ENCODE assay signal across 1 cellular context in the genomic region with DNA sequence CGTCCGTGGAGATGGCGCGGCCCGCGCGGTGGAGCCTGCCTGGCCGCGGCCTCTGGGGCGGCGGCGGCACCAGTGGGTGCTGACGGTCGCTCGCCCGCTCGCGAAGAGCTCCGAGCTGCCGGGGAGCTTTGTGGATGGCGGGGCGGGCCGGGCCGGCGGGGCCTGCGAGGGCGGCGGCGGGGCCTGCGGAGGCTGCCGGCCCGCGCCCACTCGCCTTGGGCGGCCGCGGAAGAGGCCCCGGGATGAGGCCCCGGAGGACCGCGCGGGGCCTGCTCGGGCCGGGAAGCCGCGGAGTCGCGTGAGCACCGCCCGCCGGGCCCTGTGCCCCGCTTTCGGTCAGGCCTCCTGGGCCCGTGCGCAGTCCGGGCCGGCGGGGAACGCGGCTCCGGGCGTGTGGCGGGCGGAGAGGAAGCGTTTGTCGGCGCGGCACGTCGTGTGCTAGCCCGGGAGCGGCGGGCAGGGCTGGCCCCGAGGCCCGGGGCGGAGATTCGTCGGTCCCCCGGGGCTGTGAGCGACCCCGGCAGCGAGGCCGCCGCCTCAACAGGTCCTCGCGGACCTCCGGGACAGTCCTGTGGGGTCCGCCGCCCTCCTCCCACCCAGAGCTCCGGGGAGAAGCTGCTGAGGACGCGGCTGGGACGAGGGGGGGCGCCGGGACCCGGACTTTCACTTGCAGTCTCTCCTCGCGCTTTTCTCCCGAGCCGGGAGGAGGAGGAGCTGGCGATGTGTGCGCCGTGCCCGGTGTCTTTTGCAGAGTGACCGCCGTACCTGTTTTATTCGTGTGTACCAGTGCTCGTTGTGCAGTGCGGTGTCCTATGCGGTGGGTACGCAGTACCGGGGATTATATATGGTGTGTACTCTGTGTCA.
A peak's percentile ranks its signal among the peaks of the same experiment; 100 is the strongest.
TF ChIP-seq lines count a peak whose summit lies in the region.

No MANE protein-coding gene starts in this region.

TF ChIP-seq in HepG2, 621 proteins besides CTCF, POLR2A, EP300 and RAD21 (continued from another document and continues in another):
- TF ChIP-seq, protein P1, sequence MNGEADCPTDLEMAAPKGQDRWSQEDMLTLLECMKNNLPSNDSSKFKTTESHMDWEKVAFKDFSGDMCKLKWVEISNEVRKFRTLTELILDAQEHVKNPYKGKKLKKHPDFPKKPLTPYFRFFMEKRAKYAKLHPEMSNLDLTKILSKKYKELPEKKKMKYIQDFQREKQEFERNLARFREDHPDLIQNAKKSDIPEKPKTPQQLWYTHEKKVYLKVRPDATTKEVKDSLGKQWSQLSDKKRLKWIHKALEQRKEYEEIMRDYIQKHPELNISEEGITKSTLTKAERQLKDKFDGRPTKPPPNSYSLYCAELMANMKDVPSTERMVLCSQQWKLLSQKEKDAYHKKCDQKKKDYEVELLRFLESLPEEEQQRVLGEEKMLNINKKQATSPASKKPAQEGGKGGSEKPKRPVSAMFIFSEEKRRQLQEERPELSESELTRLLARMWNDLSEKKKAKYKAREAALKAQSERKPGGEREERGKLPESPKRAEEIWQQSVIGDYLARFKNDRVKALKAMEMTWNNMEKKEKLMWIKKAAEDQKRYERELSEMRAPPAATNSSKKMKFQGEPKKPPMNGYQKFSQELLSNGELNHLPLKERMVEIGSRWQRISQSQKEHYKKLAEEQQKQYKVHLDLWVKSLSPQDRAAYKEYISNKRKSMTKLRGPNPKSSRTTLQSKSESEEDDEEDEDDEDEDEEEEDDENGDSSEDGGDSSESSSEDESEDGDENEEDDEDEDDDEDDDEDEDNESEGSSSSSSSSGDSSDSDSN (CRISPR knock-in tag; IDR thresholded peaks at IDR 0.05) = peak; percentile 99
- TF ChIP-seq TBX3 (IDR thresholded peaks at IDR 0.05; ENCODE audit: borderline replicate concordance) (no peak), ASH2L (IDR thresholded peaks at IDR 0.05; ENCODE audit: insufficient read length, low read depth, low read length) (peak; percentile 36), SOX6 (IDR thresholded peaks at IDR 0.05) (no peak), SOX6 (CRISPR knock-in tag; IDR thresholded peaks at IDR 0.05) (no peak), MTF2 (CRISPR knock-in tag; IDR thresholded peaks at IDR 0.05; ENCODE audit: borderline replicate concordance) (peak; percentile 58), MTA1 (CRISPR knock-in tag; IDR thresholded peaks at IDR 0.05; ENCODE audit: borderline replicate concordance) (peak; percentile 61; the same call in 1 of the 2 replicates), MED13 (CRISPR knock-in tag; IDR thresholded peaks at IDR 0.05) (no peak), ZHX2 (IDR thresholded peaks at IDR 0.05; ENCODE audit: low read depth) (no peak), ZHX2 (CRISPR knock-in tag; IDR thresholded peaks at IDR 0.05; ENCODE audit: borderline replicate concordance) (peak; percentile 48; the same call in 1 of the 2 replicates), ARID4A (CRISPR knock-in tag; IDR thresholded peaks at IDR 0.05; ENCODE audit: borderline replicate concordance) (peak; percentile 53; the same call in 1 of the 2 replicates), ZNF788 (CRISPR knock-in tag; IDR thresholded peaks at IDR 0.05; ENCODE audit: borderline replicate concordance) (0 out of 2 replicates have a peak, but pooled peaks have one; percentile 31), NAIF1 (CRISPR knock-in tag; IDR thresholded peaks at IDR 0.05; ENCODE audit: borderline replicate concordance) (no peak), TBP (CRISPR knock-in tag; IDR thresholded peaks at IDR 0.05) (no peak), SAP130 (CRISPR knock-in tag; IDR thresholded peaks at IDR 0.05; ENCODE audit: low read depth) (peak; percentile 41; the same call in 1 of the 2 replicates), ZNF260 (CRISPR knock-in tag; IDR thresholded peaks at IDR 0.05; ENCODE audit: borderline replicate concordance, low read depth) (no peak), POLR2AphosphoS2 (IDR thresholded peaks at IDR 0.05; ENCODE audit: low read depth, low read length) (no peak), ZNF768 (CRISPR knock-in tag; IDR thresholded peaks at IDR 0.05) (peak; percentile 23; the same call in 1 of the 2 replicates), ZNF724P (CRISPR knock-in tag; IDR thresholded peaks at IDR 0.05; ENCODE audit: borderline replicate concordance) (peak; percentile 21; the same call in 1 of the 2 replicates), ZBTB10 (CRISPR knock-in tag; IDR thresholded peaks at IDR 0.05; ENCODE audit: borderline replicate concordance) (0 out of 2 replicates have a peak, but pooled peaks have one; percentile 49), BRD4 (CRISPR knock-in tag; IDR thresholded peaks at IDR 0.05) (peak; percentile 63; the same call in 1 of the 2 replicates), ZNF547 (CRISPR knock-in tag; IDR thresholded peaks at IDR 0.05) (peak; percentile 27; the same call in 1 of the 2 replicates), KMT2B (CRISPR knock-in tag; IDR thresholded peaks at IDR 0.05) (peak; percentile 44), NONO (IDR thresholded peaks at IDR 0.05) (no peak), NONO (CRISPR knock-in tag; conservative IDR thresholded peaks at IDR 0.05) (peak; percentile 76), MYC (CRISPR knock-in tag; IDR thresholded peaks at IDR 0.05; ENCODE audit: borderline replicate concordance) (peak; percentile 39; the same call in 1 of the 2 replicates), NR2C2 (CRISPR knock-in tag; IDR thresholded peaks at IDR 0.05; ENCODE audit: borderline replicate concordance) (0 out of 2 replicates have a peak, but pooled peaks have one; percentile 16), ZNF263 (CRISPR knock-in tag; IDR thresholded peaks at IDR 0.05) (peak; percentile 82), RORA (CRISPR knock-in tag; IDR thresholded peaks at IDR 0.05) (no peak), ZNF230 (CRISPR knock-in tag; IDR thresholded peaks at IDR 0.05) (peak; percentile 44; the same call in 1 of the 2 replicates), ZNF501 (CRISPR knock-in tag; IDR thresholded peaks at IDR 0.05) (peak; percentile 39; the same call in 1 of the 2 replicates), FOXA1 (IDR thresholded peaks at IDR 0.05) (no peak), FOXA1 (CRISPR knock-in tag; IDR thresholded peaks at IDR 0.05) (0 out of 2 replicates have a peak, but pooled peaks have one; percentile 4), GLI4 (CRISPR knock-in tag; IDR thresholded peaks at IDR 0.05; ENCODE audit: borderline replicate concordance) (no peak), ZNF205 (CRISPR knock-in tag; IDR thresholded peaks at IDR 0.05) (0 out of 2 replicates have a peak, but pooled peaks have one; percentile 20), ATF7-NPFF (CRISPR knock-in tag; IDR thresholded peaks at IDR 0.05; ENCODE audit: low read depth) (peak; percentile 43; the same call in 1 of the 2 replicates), ZNF138 (CRISPR knock-in tag; IDR thresholded peaks at IDR 0.05; ENCODE audit: low read depth) (peak; percentile 49; the same call in 1 of the 2 replicates)
- TF ChIP-seq, protein P2, sequence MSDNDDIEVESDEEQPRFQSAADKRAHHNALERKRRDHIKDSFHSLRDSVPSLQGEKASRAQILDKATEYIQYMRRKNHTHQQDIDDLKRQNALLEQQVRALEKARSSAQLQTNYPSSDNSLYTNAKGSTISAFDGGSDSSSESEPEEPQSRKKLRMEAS (IDR thresholded peaks at IDR 0.05) = peak; percentile 24; the same call in 1 of the 2 replicates
- TF ChIP-seq, protein P3, sequence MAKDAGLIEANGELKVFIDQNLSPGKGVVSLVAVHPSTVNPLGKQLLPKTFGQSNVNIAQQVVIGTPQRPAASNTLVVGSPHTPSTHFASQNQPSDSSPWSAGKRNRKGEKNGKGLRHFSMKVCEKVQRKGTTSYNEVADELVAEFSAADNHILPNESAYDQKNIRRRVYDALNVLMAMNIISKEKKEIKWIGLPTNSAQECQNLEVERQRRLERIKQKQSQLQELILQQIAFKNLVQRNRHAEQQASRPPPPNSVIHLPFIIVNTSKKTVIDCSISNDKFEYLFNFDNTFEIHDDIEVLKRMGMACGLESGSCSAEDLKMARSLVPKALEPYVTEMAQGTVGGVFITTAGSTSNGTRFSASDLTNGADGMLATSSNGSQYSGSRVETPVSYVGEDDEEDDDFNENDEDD (CRISPR knock-in tag; IDR thresholded peaks at IDR 0.05; ENCODE audit: borderline replicate concordance) = no peak
- TF ChIP-seq, protein P4, sequence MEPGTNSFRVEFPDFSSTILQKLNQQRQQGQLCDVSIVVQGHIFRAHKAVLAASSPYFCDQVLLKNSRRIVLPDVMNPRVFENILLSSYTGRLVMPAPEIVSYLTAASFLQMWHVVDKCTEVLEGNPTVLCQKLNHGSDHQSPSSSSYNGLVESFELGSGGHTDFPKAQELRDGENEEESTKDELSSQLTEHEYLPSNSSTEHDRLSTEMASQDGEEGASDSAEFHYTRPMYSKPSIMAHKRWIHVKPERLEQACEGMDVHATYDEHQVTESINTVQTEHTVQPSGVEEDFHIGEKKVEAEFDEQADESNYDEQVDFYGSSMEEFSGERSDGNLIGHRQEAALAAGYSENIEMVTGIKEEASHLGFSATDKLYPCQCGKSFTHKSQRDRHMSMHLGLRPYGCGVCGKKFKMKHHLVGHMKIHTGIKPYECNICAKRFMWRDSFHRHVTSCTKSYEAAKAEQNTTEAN (CRISPR knock-in tag; conservative IDR thresholded peaks at IDR 0.05) = 0 out of 2 replicates have a peak, but pooled peaks have one; percentile 49
